Comparison of ENCODE assay signal across 24 cellular contexts in genomic region chr1:164865385-164865784, GRCh38.
DNase-seq lines count a peak whose midpoint lies in the region; ATAC-seq and TF ChIP-seq lines count a peak whose summit lies in the region.
"Had no signal": no experiment of that assay in that cellular context is flagged by ENCODE, and none has a peak within 500 bp of the region (broad histone marks: within the 10 kb centered on the region; RNA-seq: fewer than 3 reads in every experiment).

No MANE protein-coding gene starts in this region.

- intact Hi-C loops in Right ventricle myocardium superior (cut with DNase I) = no loop called here
- intact Hi-C loops in left ventricle myocardium superior (cut with micrococcal nuclease) = no loop called here

- ATAC-seq in Right ventricle myocardium superior (ENCODE audit: poor library complexity) (peak; percentile 65), left ventricle myocardium superior (peak; percentile 70), HG03095 (IDR thresholded peaks at IDR 0.05; ENCODE audit: unreplicated experiment) (no peak)
- ATAC-seq: GM12878 had no signal

- H3K27me3 ChIP-seq in right atrium auricular region (no peaks in the 10 kb centered on the region), Karpas-422 (ENCODE audit: low read length) (no peaks in the 10 kb centered on the region)
- H3K27me3 ChIP-seq: BE2C, BLaER1 had no signal

- no peaks in the 10 kb centered on the region for H4K20me1 ChIP-seq in Karpas-422 (ENCODE audit: insufficient read depth, low read depth, low read length)
- H4K20me1 ChIP-seq: BLaER1 had no signal

- H3K9me3 ChIP-seq in right atrium auricular region = no peaks in the 10 kb centered on the region
- no peaks in the 10 kb centered on the region for H3K9me3 ChIP-seq in Karpas-422 (ENCODE audit: low read length)
- H3K9me3 ChIP-seq: BE2C, BLaER1 had no signal

- no peaks in the 10 kb centered on the region for H3K36me3 ChIP-seq in right atrium auricular region
- H3K36me3 ChIP-seq in Karpas-422 (ENCODE audit: insufficient read depth, low read length) = no peaks in the 10 kb centered on the region
- H3K36me3 ChIP-seq: BE2C, BLaER1 had no signal

- H3K4me1 ChIP-seq in right atrium auricular region (no peaks in the 10 kb centered on the region), Karpas-422 (ENCODE audit: low read length) (no peaks in the 10 kb centered on the region)
- H3K4me1 ChIP-seq: BE2C, BLaER1 had no signal

- DNase-seq in Right ventricle myocardium superior (no peak), right atrium auricular region (ENCODE audit: low spot score) (no peak), Karpas-422 (peak; percentile 21), coronary artery (ENCODE audit: low spot score) (peak; percentile 2), left ventricle myocardium superior (no peak)
- no peak for DNase-seq in activated naive CD4-positive, alpha-beta T cell treated with Interleukin-2 at 50 U/mL for 16 hours
- DNase-seq: 8988T; ACHN; BE2C; C1 segment of cervical spinal cord; CD4-positive, alpha-beta memory T cell; CD4-positive, CD25-positive, alpha-beta regulatory T cell; CD8-positive, alpha-beta memory T cell; COR-L47; DMS 273 treated with DMSO at 0.1 percent for 48 hours; DMS153; DMS53; DMS79; DND-41; EL; GDM1 had no signal

- H3K79me2 ChIP-seq in Karpas-422 (ENCODE audit: low read length) = no peaks in the 10 kb centered on the region

- H3K9me2 ChIP-seq in Karpas-422 (replicated peaks; ENCODE audit: insufficient read depth, low read length) = no peaks in the 10 kb centered on the region

- TF ChIP-seq CTCF in right atrium auricular region (IDR thresholded peaks at IDR 0.05) (no peak), coronary artery (IDR thresholded peaks at IDR 0.05) (no peak)

- H3K9ac ChIP-seq in Karpas-422 (ENCODE audit: low read length) = no peak overlapping the region
- H3K9ac ChIP-seq: BLaER1 had no signal

- no peak overlapping the region for H3K4me2 ChIP-seq in Karpas-422 (ENCODE audit: low read depth, low read length, poor library complexity, severe bottlenecking)
- H3K4me2 ChIP-seq: BLaER1 had no signal

- H2AFZ ChIP-seq in Karpas-422 (ENCODE audit: low read length) = no peak overlapping the region

- H3K27ac ChIP-seq in right atrium auricular region = no peak overlapping the region
- H3K27ac ChIP-seq in Karpas-422 (ENCODE audit: low read length) = no peak overlapping the region
- no peak overlapping the region for H3K27ac ChIP-seq in coronary artery
- H3K27ac ChIP-seq: BLaER1 had no signal

- H3K4me3 ChIP-seq in right atrium auricular region (no peak overlapping the region), Karpas-422 (ENCODE audit: low read length) (no peak overlapping the region), coronary artery (no peak overlapping the region)
- H3K4me3 ChIP-seq: BLaER1, GM12878 had no signal

Comparison
In these comparisons a context has a peak if more than half of its experiments do, and no peak if none do; other contexts are left out.
1. DNase-seq: peak in Karpas-422 (single experiment) and coronary artery (single experiment); none in Right ventricle myocardium superior (single experiment), right atrium auricular region (single experiment), left ventricle myocardium superior (single experiment) and activated naive CD4-positive, alpha-beta T cell treated with Interleukin-2 at 50 U/mL for 16 hours (single experiment).